Comparison of ENCODE assay signal across 21 cellular contexts in genomic region chr5:144121577-144121976, GRCh38. TPM values are rescaled to one million over a fixed set of nuclear protein-coding genes. Genes with fewer than 3 reads are reported as not detected.
"Had no signal": no experiment of that assay in that cellular context is flagged by ENCODE, and none has a peak within 500 bp of the region (broad histone marks: within the 10 kb centered on the region; RNA-seq: fewer than 3 reads in every experiment).

No MANE protein-coding gene starts in this region.

- DNase-seq: activated CD4-positive, alpha-beta memory T cell treated with anti-CD3 and anti-CD28 coated beads, Interleukin-2, amount 10 ng/mL, durations not matched to agents 7 days and 5 days; activated CD4-positive, alpha-beta T cell treated with anti-CD3 and anti-CD28 coated beads for 48 hours; activated effector memory CD4-positive, alpha-beta T cell treated with anti-CD3 and anti-CD28 coated beads, Interleukin-2, amount 50 U/mL, for 16 hours; activated naive CD4-positive, alpha-beta T cell treated with anti-CD3 and anti-CD28 coated beads, Interleukin-2, amount 50 U/mL, for 16 hours; activated T-cell treated with anti-CD3 and anti-CD28 coated beads for 4 hours; gastrocnemius medialis; head of caudate nucleus; hypothalamus; left cardiac atrium; midbrain; natural killer cell; ovary; right cardiac atrium; stimulated activated CD4-positive, alpha-beta T cell treated with anti-CD3 and anti-CD28 coated beads, Interleukin-4, amount 100 ng/mL, for 24 hours; stimulated activated naive CD4-positive, alpha-beta T cell treated with Interleukin-2 at 50 U/mL for 16 hours; substantia nigra; tibial artery had no signal

- H3K27ac ChIP-seq: ascending aorta, coronary artery, gastrocnemius medialis, ovary, prostate gland, tibial artery had no signal

- H3K4me1 ChIP-seq: ascending aorta, gastrocnemius medialis, prostate gland, tibial artery had no signal

- H3K9me3 ChIP-seq: ascending aorta, gastrocnemius medialis, ovary, prostate gland had no signal

- H3K36me3 ChIP-seq: ascending aorta, gastrocnemius medialis, ovary, prostate gland, tibial artery had no signal

- H3K4me3 ChIP-seq: ascending aorta, coronary artery, gastrocnemius medialis, ovary, prostate gland, tibial artery had no signal

- H3K27me3 ChIP-seq: ascending aorta, gastrocnemius medialis, ovary, tibial artery had no signal

RNA-seq across cellular contexts. Expression of gene KCTD16, which starts 49.1 kb away (rescaled TPM):
- total RNA-seq: activated CD4-positive, alpha-beta memory T cell treated with anti-CD3 and anti-CD28 coated beads, Interleukin-2, amount 10 ng/mL, durations not matched to agents 7 days and 5 days; T-helper 2 cell treated with Interferon-gamma antibody and Interleukin-4, amounts not matched to agents 100 ng/mL and 5 ng/mL, for 36 hours had no signal
